ENCODE assay signal across 2 cellular contexts in the genomic region with DNA sequence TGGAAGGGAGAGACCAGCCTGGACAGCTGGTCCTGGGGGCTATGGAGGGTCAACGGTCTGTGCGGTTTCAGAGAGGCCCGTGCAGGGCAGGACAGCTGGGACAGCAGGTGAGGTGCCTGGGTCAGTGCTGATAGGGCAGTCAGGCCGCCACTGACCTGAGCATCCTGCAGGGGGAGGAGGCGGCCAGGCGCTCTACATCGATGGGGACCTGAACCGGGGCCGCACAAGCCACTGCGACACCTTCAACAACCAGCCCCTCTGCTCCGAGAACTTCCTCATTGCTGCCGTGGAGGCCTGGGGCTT.
TF ChIP-seq lines count a peak whose summit lies in the region.

No MANE protein-coding gene starts in this region.

TF ChIP-seq in HCT116, 20 proteins besides CTCF, POLR2A, EP300 and RAD21 (continued from another document):
- TF ChIP-seq, protein P1, sequence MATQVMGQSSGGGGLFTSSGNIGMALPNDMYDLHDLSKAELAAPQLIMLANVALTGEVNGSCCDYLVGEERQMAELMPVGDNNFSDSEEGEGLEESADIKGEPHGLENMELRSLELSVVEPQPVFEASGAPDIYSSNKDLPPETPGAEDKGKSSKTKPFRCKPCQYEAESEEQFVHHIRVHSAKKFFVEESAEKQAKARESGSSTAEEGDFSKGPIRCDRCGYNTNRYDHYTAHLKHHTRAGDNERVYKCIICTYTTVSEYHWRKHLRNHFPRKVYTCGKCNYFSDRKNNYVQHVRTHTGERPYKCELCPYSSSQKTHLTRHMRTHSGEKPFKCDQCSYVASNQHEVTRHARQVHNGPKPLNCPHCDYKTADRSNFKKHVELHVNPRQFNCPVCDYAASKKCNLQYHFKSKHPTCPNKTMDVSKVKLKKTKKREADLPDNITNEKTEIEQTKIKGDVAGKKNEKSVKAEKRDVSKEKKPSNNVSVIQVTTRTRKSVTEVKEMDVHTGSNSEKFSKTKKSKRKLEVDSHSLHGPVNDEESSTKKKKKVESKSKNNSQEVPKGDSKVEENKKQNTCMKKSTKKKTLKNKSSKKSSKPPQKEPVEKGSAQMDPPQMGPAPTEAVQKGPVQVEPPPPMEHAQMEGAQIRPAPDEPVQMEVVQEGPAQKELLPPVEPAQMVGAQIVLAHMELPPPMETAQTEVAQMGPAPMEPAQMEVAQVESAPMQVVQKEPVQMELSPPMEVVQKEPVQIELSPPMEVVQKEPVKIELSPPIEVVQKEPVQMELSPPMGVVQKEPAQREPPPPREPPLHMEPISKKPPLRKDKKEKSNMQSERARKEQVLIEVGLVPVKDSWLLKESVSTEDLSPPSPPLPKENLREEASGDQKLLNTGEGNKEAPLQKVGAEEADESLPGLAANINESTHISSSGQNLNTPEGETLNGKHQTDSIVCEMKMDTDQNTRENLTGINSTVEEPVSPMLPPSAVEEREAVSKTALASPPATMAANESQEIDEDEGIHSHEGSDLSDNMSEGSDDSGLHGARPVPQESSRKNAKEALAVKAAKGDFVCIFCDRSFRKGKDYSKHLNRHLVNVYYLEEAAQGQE (IDR thresholded peaks at IDR 0.05; ENCODE audit: low read depth): no peak
- TF ChIP-seq ZFX (IDR thresholded peaks at IDR 0.05): no peak
- no peak for TF ChIP-seq JUND (IDR thresholded peaks at IDR 0.05)
- no peak for TF ChIP-seq TCF7L2 (IDR thresholded peaks at IDR 0.05; ENCODE audit: borderline replicate concordance, extremely low read depth, insufficient read depth, insufficient read length)
- TF ChIP-seq CEBPB (IDR thresholded peaks at IDR 0.05; ENCODE audit: low read depth): no peak
- no peak for TF ChIP-seq EZH2 (IDR thresholded peaks at IDR 0.05)
- TF ChIP-seq, protein P2, sequence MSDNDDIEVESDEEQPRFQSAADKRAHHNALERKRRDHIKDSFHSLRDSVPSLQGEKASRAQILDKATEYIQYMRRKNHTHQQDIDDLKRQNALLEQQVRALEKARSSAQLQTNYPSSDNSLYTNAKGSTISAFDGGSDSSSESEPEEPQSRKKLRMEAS (IDR thresholded peaks at IDR 0.05): no peak

TF ChIP-seq in WTC11, 78 proteins besides CTCF, POLR2A, EP300 and RAD21 (continued from another document):
- TF ChIP-seq, protein P3, sequence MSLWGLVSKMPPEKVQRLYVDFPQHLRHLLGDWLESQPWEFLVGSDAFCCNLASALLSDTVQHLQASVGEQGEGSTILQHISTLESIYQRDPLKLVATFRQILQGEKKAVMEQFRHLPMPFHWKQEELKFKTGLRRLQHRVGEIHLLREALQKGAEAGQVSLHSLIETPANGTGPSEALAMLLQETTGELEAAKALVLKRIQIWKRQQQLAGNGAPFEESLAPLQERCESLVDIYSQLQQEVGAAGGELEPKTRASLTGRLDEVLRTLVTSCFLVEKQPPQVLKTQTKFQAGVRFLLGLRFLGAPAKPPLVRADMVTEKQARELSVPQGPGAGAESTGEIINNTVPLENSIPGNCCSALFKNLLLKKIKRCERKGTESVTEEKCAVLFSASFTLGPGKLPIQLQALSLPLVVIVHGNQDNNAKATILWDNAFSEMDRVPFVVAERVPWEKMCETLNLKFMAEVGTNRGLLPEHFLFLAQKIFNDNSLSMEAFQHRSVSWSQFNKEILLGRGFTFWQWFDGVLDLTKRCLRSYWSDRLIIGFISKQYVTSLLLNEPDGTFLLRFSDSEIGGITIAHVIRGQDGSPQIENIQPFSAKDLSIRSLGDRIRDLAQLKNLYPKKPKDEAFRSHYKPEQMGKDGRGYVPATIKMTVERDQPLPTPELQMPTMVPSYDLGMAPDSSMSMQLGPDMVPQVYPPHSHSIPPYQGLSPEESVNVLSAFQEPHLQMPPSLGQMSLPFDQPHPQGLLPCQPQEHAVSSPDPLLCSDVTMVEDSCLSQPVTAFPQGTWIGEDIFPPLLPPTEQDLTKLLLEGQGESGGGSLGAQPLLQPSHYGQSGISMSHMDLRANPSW (CRISPR knock-in tag; conservative IDR thresholded peaks at IDR 0.05; ENCODE audit: low read depth): no peak
- TF ChIP-seq ZNF219 (CRISPR knock-in tag; IDR thresholded peaks at IDR 0.05; ENCODE audit: borderline replicate concordance): no peak
- no peak for TF ChIP-seq GTF2I (CRISPR knock-in tag; conservative IDR thresholded peaks at IDR 0.05)
- TF ChIP-seq ETV6 (CRISPR knock-in tag; IDR thresholded peaks at IDR 0.05): no peak
- TF ChIP-seq, protein P4, sequence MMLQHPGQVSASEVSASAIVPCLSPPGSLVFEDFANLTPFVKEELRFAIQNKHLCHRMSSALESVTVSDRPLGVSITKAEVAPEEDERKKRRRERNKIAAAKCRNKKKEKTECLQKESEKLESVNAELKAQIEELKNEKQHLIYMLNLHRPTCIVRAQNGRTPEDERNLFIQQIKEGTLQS (CRISPR knock-in tag; conservative IDR thresholded peaks at IDR 0.05): no peak
- TF ChIP-seq NR1H2 (CRISPR knock-in tag; IDR thresholded peaks at IDR 0.05): no peak
- TF ChIP-seq, protein P5, sequence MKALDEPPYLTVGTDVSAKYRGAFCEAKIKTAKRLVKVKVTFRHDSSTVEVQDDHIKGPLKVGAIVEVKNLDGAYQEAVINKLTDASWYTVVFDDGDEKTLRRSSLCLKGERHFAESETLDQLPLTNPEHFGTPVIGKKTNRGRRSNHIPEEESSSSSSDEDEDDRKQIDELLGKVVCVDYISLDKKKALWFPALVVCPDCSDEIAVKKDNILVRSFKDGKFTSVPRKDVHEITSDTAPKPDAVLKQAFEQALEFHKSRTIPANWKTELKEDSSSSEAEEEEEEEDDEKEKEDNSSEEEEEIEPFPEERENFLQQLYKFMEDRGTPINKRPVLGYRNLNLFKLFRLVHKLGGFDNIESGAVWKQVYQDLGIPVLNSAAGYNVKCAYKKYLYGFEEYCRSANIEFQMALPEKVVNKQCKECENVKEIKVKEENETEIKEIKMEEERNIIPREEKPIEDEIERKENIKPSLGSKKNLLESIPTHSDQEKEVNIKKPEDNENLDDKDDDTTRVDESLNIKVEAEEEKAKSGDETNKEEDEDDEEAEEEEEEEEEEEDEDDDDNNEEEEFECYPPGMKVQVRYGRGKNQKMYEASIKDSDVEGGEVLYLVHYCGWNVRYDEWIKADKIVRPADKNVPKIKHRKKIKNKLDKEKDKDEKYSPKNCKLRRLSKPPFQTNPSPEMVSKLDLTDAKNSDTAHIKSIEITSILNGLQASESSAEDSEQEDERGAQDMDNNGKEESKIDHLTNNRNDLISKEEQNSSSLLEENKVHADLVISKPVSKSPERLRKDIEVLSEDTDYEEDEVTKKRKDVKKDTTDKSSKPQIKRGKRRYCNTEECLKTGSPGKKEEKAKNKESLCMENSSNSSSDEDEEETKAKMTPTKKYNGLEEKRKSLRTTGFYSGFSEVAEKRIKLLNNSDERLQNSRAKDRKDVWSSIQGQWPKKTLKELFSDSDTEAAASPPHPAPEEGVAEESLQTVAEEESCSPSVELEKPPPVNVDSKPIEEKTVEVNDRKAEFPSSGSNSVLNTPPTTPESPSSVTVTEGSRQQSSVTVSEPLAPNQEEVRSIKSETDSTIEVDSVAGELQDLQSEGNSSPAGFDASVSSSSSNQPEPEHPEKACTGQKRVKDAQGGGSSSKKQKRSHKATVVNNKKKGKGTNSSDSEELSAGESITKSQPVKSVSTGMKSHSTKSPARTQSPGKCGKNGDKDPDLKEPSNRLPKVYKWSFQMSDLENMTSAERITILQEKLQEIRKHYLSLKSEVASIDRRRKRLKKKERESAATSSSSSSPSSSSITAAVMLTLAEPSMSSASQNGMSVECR (CRISPR knock-in tag; IDR thresholded peaks at IDR 0.05; ENCODE audit: borderline replicate concordance): no peak
- TF ChIP-seq CREM (CRISPR knock-in tag; IDR thresholded peaks at IDR 0.05): no peak
- TF ChIP-seq ZNF317 (CRISPR knock-in tag; IDR thresholded peaks at IDR 0.05; ENCODE audit: borderline replicate concordance, low read depth): no peak
- TF ChIP-seq TEAD1 (CRISPR knock-in tag; IDR thresholded peaks at IDR 0.05): no peak
- no peak for TF ChIP-seq ZNF416 (CRISPR knock-in tag; IDR thresholded peaks at IDR 0.05)
- no peak for TF ChIP-seq ZNF671 (CRISPR knock-in tag; IDR thresholded peaks at IDR 0.05)
- TF ChIP-seq FOXK1 (CRISPR knock-in tag; IDR thresholded peaks at IDR 0.05): no peak
- no peak for TF ChIP-seq SOX15 (CRISPR knock-in tag; IDR thresholded peaks at IDR 0.05)
- TF ChIP-seq MXD4 (CRISPR knock-in tag; IDR thresholded peaks at IDR 0.05; ENCODE audit: borderline replicate concordance): no peak
- TF ChIP-seq FOXJ3 (CRISPR knock-in tag; IDR thresholded peaks at IDR 0.05; ENCODE audit: borderline replicate concordance): no peak
- TF ChIP-seq CBFB (CRISPR knock-in tag; IDR thresholded peaks at IDR 0.05; ENCODE audit: low read depth): no peak
